9 cellular contexts compared by ENCODE assay signal in genomic region chr5:124920909-124921666, GRCh38.
A peak's percentile ranks its signal among the peaks of the same experiment; 100 is the strongest.
DNase-seq lines count a peak whose midpoint lies in the region; ATAC-seq and TF ChIP-seq lines count a peak whose summit lies in the region.
"Had no signal": no experiment of that assay in that cellular context is flagged by ENCODE, and none has a peak within 500 bp of the region (broad histone marks: within the 10 kb centered on the region; RNA-seq: fewer than 3 reads in every experiment).

No MANE protein-coding gene starts in this region.

- intact Hi-C loops in activated CD4-positive, alpha-beta T cell treated with anti-CD3 and anti-CD28 coated beads, Interleukin-2, amount 10 ng/mL, durations not matched to agents 24 days and 14 days (cut with micrococcal nuclease) = loop anchor here (1.0 kb wide), 2 partner anchors 14 to 19 kb away; no protein-coding TSS in a partner anchor
- intact Hi-C loops in Calu3 (cut with micrococcal nuclease; ENCODE audit: unreplicated experiment) = no loop called here

- CTCF ChIA-PET in Calu3 (lab: Charles Lee) = interaction anchor here (0.6 kb wide), 1 partner anchor 11 kb away, joined by 3 read pairs; no protein-coding TSS in a partner anchor

- TF ChIP-seq POLR2A in GM18505 (IDR thresholded peaks at IDR 0.05; ENCODE audit: borderline replicate concordance, extremely low read depth, insufficient read depth, insufficient read length) = peak; percentile 20

- BruUV-seq in Calu3 (replicated peaks; lab: Mats Ljungman, UMichigan) = no TSS peak

- H3K27ac Mint-ChIP-seq in activated CD4-positive, alpha-beta T cell treated with anti-CD3 and anti-CD28 coated beads, Interleukin-2, amount 10 ng/mL, durations not matched to agents 24 days and 14 days = no peak overlapping the region
- H3K27ac Mint-ChIP-seq in Calu3 (ENCODE audit: unreplicated experiment) = no peak overlapping the region

- peak; percentile 85 for ATAC-seq in GM18505 (IDR thresholded peaks at IDR 0.05; ENCODE audit: unreplicated experiment)
- peak; percentile 85 for ATAC-seq in GM21576 (IDR thresholded peaks at IDR 0.05; ENCODE audit: unreplicated experiment)
- ATAC-seq in HG03469 (IDR thresholded peaks at IDR 0.05; ENCODE audit: unreplicated experiment) = peak; percentile 75

- H3K9me3 Mint-ChIP-seq in activated CD4-positive, alpha-beta T cell treated with anti-CD3 and anti-CD28 coated beads, Interleukin-2, amount 10 ng/mL, durations not matched to agents 24 days and 14 days = no peaks in the 10 kb centered on the region
- H3K9me3 Mint-ChIP-seq in Calu3 (ENCODE audit: low read depth, unreplicated experiment) = no peaks in the 10 kb centered on the region

- DNase-seq in germinal center (ENCODE audit: low spot score) (peak; percentile 46), NCI-H1092 treated with DMSO at 0.1 percent for 48 hours (lab: John Stamatoyannopoulos, UW) (no peak), Calu3 (no peak)
- no peak for DNase-seq in activated CD4-positive, alpha-beta T cell treated with anti-CD3 and anti-CD28 coated beads for 48 hours
- no peak for DNase-seq in activated CD4-positive, alpha-beta T cell treated with anti-CD3 and anti-CD28 coated beads, Interleukin-2, amount 10 ng/mL, durations not matched to agents 24 days and 14 days
- DNase-seq: NCI-H226 had no signal

- no peak for TF ChIP-seq CTCF in Calu3 (IDR thresholded peaks at IDR 0.05; ENCODE audit: unreplicated experiment)

- H3K4me1 Mint-ChIP-seq in activated CD4-positive, alpha-beta T cell treated with anti-CD3 and anti-CD28 coated beads, Interleukin-2, amount 10 ng/mL, durations not matched to agents 24 days and 14 days = peaks cover 2% of the 10 kb centered on the region
- H3K4me1 Mint-ChIP-seq in Calu3 (ENCODE audit: low read depth, unreplicated experiment) = no peaks in the 10 kb centered on the region

- no peaks in the 10 kb centered on the region for H3K27me3 Mint-ChIP-seq in activated CD4-positive, alpha-beta T cell treated with anti-CD3 and anti-CD28 coated beads, Interleukin-2, amount 10 ng/mL, durations not matched to agents 24 days and 14 days
- no peaks in the 10 kb centered on the region for H3K27me3 Mint-ChIP-seq in Calu3 (ENCODE audit: unreplicated experiment)

- H3K4me3 Mint-ChIP-seq in activated CD4-positive, alpha-beta T cell treated with anti-CD3 and anti-CD28 coated beads, Interleukin-2, amount 10 ng/mL, durations not matched to agents 24 days and 14 days = no peak overlapping the region
- H3K4me3 Mint-ChIP-seq in Calu3 (ENCODE audit: low read depth, unreplicated experiment) = no peak overlapping the region

- H3K36me3 Mint-ChIP-seq in activated CD4-positive, alpha-beta T cell treated with anti-CD3 and anti-CD28 coated beads, Interleukin-2, amount 10 ng/mL, durations not matched to agents 24 days and 14 days (ENCODE audit: low read depth) = no peaks in the 10 kb centered on the region
- H3K36me3 Mint-ChIP-seq in Calu3 (ENCODE audit: insufficient read depth, unreplicated experiment) = no peaks in the 10 kb centered on the region
